8 cellular contexts compared by ENCODE assay signal in genomic region chr19:28727133-28727834, GRCh38.
A peak's percentile ranks its signal among the peaks of the same experiment; 100 is the strongest.
DNase-seq lines count a peak whose midpoint lies in the region; ATAC-seq lines count a peak whose summit lies in the region.

No MANE protein-coding gene starts in this region.

- H3K36me3 Mint-ChIP-seq in activated CD4-positive, alpha-beta memory T cell treated with anti-CD3 and anti-CD28 coated beads for 36 hours = no peaks in the 10 kb centered on the region
- H3K36me3 Mint-ChIP-seq in stimulated activated naive CD8-positive, alpha-beta T cell treated with anti-CD3 and anti-CD28 coated beads, Interleukin-15, Interleukin-2, amounts not matched to agents 100 ng/mL and 50 ng/mL, for 24 hours (ENCODE audit: low read depth) = no peaks in the 10 kb centered on the region

- H3K9me3 Mint-ChIP-seq in activated CD4-positive, alpha-beta memory T cell treated with anti-CD3 and anti-CD28 coated beads for 36 hours = no peaks in the 10 kb centered on the region
- H3K9me3 Mint-ChIP-seq in stimulated activated naive CD8-positive, alpha-beta T cell treated with anti-CD3 and anti-CD28 coated beads, Interleukin-15, Interleukin-2, amounts not matched to agents 100 ng/mL and 50 ng/mL, for 24 hours = no peaks in the 10 kb centered on the region

- DNase-seq in activated effector memory CD4-positive, alpha-beta T cell treated with Interleukin-2 at 50 U/mL for 16 hours = peak; percentile 15
- DNase-seq in activated effector memory CD4-positive, alpha-beta T cell treated with anti-CD3 and anti-CD28 coated beads, Interleukin-2, amount 50 U/mL, for 16 hours = no peak
- DNase-seq in activated CD4-positive, alpha-beta memory T cell treated with anti-CD3 and anti-CD28 coated beads for 36 hours = peak; percentile 55
- DNase-seq in left ventricle myocardium superior (peak; percentile 35), NCI-H1048 (lab: John Stamatoyannopoulos, UW) (no peak), left lobe of liver (ENCODE audit: low spot score) (no peak)

- CTCF ChIA-PET in activated CD4-positive, alpha-beta memory T cell treated with anti-CD3 and anti-CD28 coated beads for 36 hours (lab: Charles Lee) = interaction anchor here (0.5 to 1.8 kb wide), 2 partner anchors 10 to 609 kb away, joined by 5 to 8 read pairs; no protein-coding TSS in a partner anchor

- intact Hi-C loops in activated CD4-positive, alpha-beta memory T cell treated with anti-CD3 and anti-CD28 coated beads for 36 hours (cut with micrococcal nuclease) = no loop called here
- intact Hi-C loops in left ventricle myocardium superior (cut with micrococcal nuclease) = no loop called here

- ATAC-seq in left ventricle myocardium superior = peak; percentile 53
- ATAC-seq in left lobe of liver = no peak
- ATAC-seq in GM19035 (IDR thresholded peaks at IDR 0.05; ENCODE audit: unreplicated experiment) = no peak

- H3K4me1 Mint-ChIP-seq in activated CD4-positive, alpha-beta memory T cell treated with anti-CD3 and anti-CD28 coated beads for 36 hours (ENCODE audit: low read depth) = no peaks in the 10 kb centered on the region
- peaks cover 6% of the 10 kb centered on the region for H3K4me1 Mint-ChIP-seq in stimulated activated naive CD8-positive, alpha-beta T cell treated with anti-CD3 and anti-CD28 coated beads, Interleukin-15, Interleukin-2, amounts not matched to agents 100 ng/mL and 50 ng/mL, for 24 hours (ENCODE audit: low read depth)

- H3K27me3 Mint-ChIP-seq in activated CD4-positive, alpha-beta memory T cell treated with anti-CD3 and anti-CD28 coated beads for 36 hours = peaks cover 43% of the 10 kb centered on the region
- H3K27me3 Mint-ChIP-seq in stimulated activated naive CD8-positive, alpha-beta T cell treated with anti-CD3 and anti-CD28 coated beads, Interleukin-15, Interleukin-2, amounts not matched to agents 100 ng/mL and 50 ng/mL, for 24 hours = peaks cover 57% of the 10 kb centered on the region

- no peak overlapping the region for H3K4me3 Mint-ChIP-seq in activated CD4-positive, alpha-beta memory T cell treated with anti-CD3 and anti-CD28 coated beads for 36 hours
- H3K4me3 Mint-ChIP-seq in stimulated activated naive CD8-positive, alpha-beta T cell treated with anti-CD3 and anti-CD28 coated beads, Interleukin-15, Interleukin-2, amounts not matched to agents 100 ng/mL and 50 ng/mL, for 24 hours = peak overlapping the region; percentile 57

- H3K27ac Mint-ChIP-seq in activated CD4-positive, alpha-beta memory T cell treated with anti-CD3 and anti-CD28 coated beads for 36 hours = no peak overlapping the region
- H3K27ac Mint-ChIP-seq in stimulated activated naive CD8-positive, alpha-beta T cell treated with anti-CD3 and anti-CD28 coated beads, Interleukin-15, Interleukin-2, amounts not matched to agents 100 ng/mL and 50 ng/mL, for 24 hours = no peak overlapping the region

- POLR2A ChIA-PET in activated CD4-positive, alpha-beta memory T cell treated with anti-CD3 and anti-CD28 coated beads for 36 hours (lab: Charles Lee) = no interaction called here

Comparison
In these comparisons a context has a peak if more than half of its experiments do, and no peak if none do; other contexts are left out.
1. DNase-seq: peak in activated effector memory CD4-positive, alpha-beta T cell treated with Interleukin-2 at 50 U/mL for 16 hours (single experiment), activated CD4-positive, alpha-beta memory T cell treated with anti-CD3 and anti-CD28 coated beads for 36 hours (single experiment) and left ventricle myocardium superior (single experiment); none in activated effector memory CD4-positive, alpha-beta T cell treated with anti-CD3 and anti-CD28 coated beads, Interleukin-2, amount 50 U/mL, for 16 hours (single experiment), NCI-H1048 (single experiment) and left lobe of liver (single experiment).